Comparison of ENCODE assay signal across 8 cellular contexts in the genomic region with DNA sequence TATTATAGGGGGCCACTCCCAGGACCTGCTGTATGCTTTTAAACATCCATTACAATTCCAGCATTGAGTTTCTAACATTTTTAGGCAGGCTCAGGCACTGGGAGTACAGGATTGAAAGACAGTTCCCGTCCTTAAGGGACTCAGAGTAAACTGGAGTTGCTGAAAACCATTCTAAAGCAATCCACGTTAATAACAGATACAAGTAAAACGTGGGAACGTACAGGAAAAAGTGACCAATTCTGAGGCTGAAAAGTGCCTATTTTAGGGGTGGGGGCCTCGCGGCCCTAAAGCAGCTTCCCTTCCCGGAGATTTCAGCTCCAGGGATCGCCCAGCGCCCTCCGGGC.
DNase-seq lines count a peak whose midpoint lies in the region; ATAC-seq and FAIRE-seq lines count a peak whose summit lies in the region.

No MANE protein-coding gene starts in this region.

- H3K9me3 Mint-ChIP-seq in T-helper 1 cell treated with Interleukin-12 subunit alpha and Interleukin-12 subunit beta and Interleukin-4 antibody, amounts not matched to agents 30 μg/mL and 1 μg/mL, for 36 hours, result no peaks in the 10 kb centered on the region
- H3K9me3 Mint-ChIP-seq in activated naive CD8-positive, alpha-beta T cell treated with anti-CD3 and anti-CD28 coated beads, Interleukin-2, amount 50 U/mL, for 24 hours, result no peaks in the 10 kb centered on the region

- peaks cover 5% of the 10 kb centered on the region for H3K36me3 Mint-ChIP-seq in T-helper 1 cell treated with Interleukin-12 subunit alpha and Interleukin-12 subunit beta and Interleukin-4 antibody, amounts not matched to agents 30 μg/mL and 1 μg/mL, for 36 hours (ENCODE audit: low read depth)
- H3K36me3 Mint-ChIP-seq in activated naive CD8-positive, alpha-beta T cell treated with anti-CD3 and anti-CD28 coated beads, Interleukin-2, amount 50 U/mL, for 24 hours (ENCODE audit: low read depth), result no peaks in the 10 kb centered on the region

- ATAC-seq in activated naive CD8-positive, alpha-beta T cell treated with anti-CD3 and anti-CD28 coated beads, Interleukin-2, amount 50 U/mL, for 24 hours, result no peak
- ATAC-seq in HG03196 (IDR thresholded peaks at IDR 0.05; ENCODE audit: unreplicated experiment), result no peak

- peak; percentile 21 for FAIRE-seq in islet of Langerhans (lab: Jason Lieb, UNC)

- H3K4me1 Mint-ChIP-seq in T-helper 1 cell treated with Interleukin-12 subunit alpha and Interleukin-12 subunit beta and Interleukin-4 antibody, amounts not matched to agents 30 μg/mL and 1 μg/mL, for 36 hours (ENCODE audit: low read depth), result peaks cover 8% of the 10 kb centered on the region
- H3K4me1 Mint-ChIP-seq in activated naive CD8-positive, alpha-beta T cell treated with anti-CD3 and anti-CD28 coated beads, Interleukin-2, amount 50 U/mL, for 24 hours, result peaks cover 18% of the 10 kb centered on the region

- peak overlapping the region; percentile 91 for H3K27ac ChIP-seq in substantia nigra (ENCODE audit: low read depth, low read length, poor library complexity, severe bottlenecking)

- peak overlapping the region; percentile 21 for H3K27ac Mint-ChIP-seq in T-helper 1 cell treated with Interleukin-12 subunit alpha and Interleukin-12 subunit beta and Interleukin-4 antibody, amounts not matched to agents 30 μg/mL and 1 μg/mL, for 36 hours
- peak overlapping the region; percentile 92 for H3K27ac Mint-ChIP-seq in activated naive CD8-positive, alpha-beta T cell treated with anti-CD3 and anti-CD28 coated beads, Interleukin-2, amount 50 U/mL, for 24 hours

- H3K4me3 Mint-ChIP-seq in T-helper 1 cell treated with Interleukin-12 subunit alpha and Interleukin-12 subunit beta and Interleukin-4 antibody, amounts not matched to agents 30 μg/mL and 1 μg/mL, for 36 hours, result peak overlapping the region; percentile 96
- peak overlapping the region; percentile 89 for H3K4me3 Mint-ChIP-seq in activated naive CD8-positive, alpha-beta T cell treated with anti-CD3 and anti-CD28 coated beads, Interleukin-2, amount 50 U/mL, for 24 hours

- DNase-seq in T-helper 1 cell (no peak), substantia nigra (lab: John Stamatoyannopoulos, UW) (no peak), glomerular visceral epithelial cell (ENCODE audit: extremely low spot score) (no peak), putamen (ENCODE audit: low spot score) (no peak)
- no peak for DNase-seq in activated naive CD8-positive, alpha-beta T cell treated with anti-CD3 and anti-CD28 coated beads, Interleukin-2, amount 50 U/mL, for 24 hours

- H3K27me3 Mint-ChIP-seq in T-helper 1 cell treated with Interleukin-12 subunit alpha and Interleukin-12 subunit beta and Interleukin-4 antibody, amounts not matched to agents 30 μg/mL and 1 μg/mL, for 36 hours (ENCODE audit: low read depth), result peaks cover 62% of the 10 kb centered on the region
- peaks cover 2% of the 10 kb centered on the region for H3K27me3 Mint-ChIP-seq in activated naive CD8-positive, alpha-beta T cell treated with anti-CD3 and anti-CD28 coated beads, Interleukin-2, amount 50 U/mL, for 24 hours
